In genomic region chr5:137146402-137146889, GRCh38 we compare ENCODE assay signal across 8 cellular contexts.
DNase-seq lines count a peak whose midpoint lies in the region; ATAC-seq and TF ChIP-seq lines count a peak whose summit lies in the region.

No MANE protein-coding gene starts in this region.

- peaks cover 7% of the 10 kb centered on the region for H3K27me3 Mint-ChIP-seq in glutamatergic neuron (ENCODE audit: unreplicated experiment)

- peak; percentile 70 for ATAC-seq in sciatic nerve
- no peak for ATAC-seq in GM21825 (IDR thresholded peaks at IDR 0.05; ENCODE audit: unreplicated experiment)
- no peak for ATAC-seq in GM21447 (IDR thresholded peaks at IDR 0.05; ENCODE audit: unreplicated experiment)

- no peak for TF ChIP-seq CTCF in glutamatergic neuron (IDR thresholded peaks at IDR 0.05; ENCODE audit: partially characterized antibody, unreplicated experiment)

- peak; percentile 91 for DNase-seq in HCEC 1CT
- DNase-seq in SK-MEL-5 (ENCODE audit: low read depth, low spot score) = peak; percentile 91
- DNase-seq in glutamatergic neuron = no peak
- DNase-seq in sciatic nerve (ENCODE audit: low spot score) = no peak
- DNase-seq in cerebellum (ENCODE audit: low spot score) = no peak
- DNase-seq in NCI-H2107 (lab: John Stamatoyannopoulos, UW) = no peak

- in situ Hi-C loops in SK-MEL-5 (cut with HindIII; ENCODE audit: low pct_unique_long_range_greater_than_20kb, low sequenced_read_pairs) = no loop called here

- H3K36me3 Mint-ChIP-seq in glutamatergic neuron (ENCODE audit: unreplicated experiment) = no peaks in the 10 kb centered on the region

- H3K4me3 Mint-ChIP-seq in glutamatergic neuron (ENCODE audit: unreplicated experiment) = peak overlapping the region; percentile 84

- peak overlapping the region; percentile 99 for H3K27ac Mint-ChIP-seq in glutamatergic neuron (ENCODE audit: unreplicated experiment)

- peaks cover 61% of the 10 kb centered on the region for H3K4me1 Mint-ChIP-seq in glutamatergic neuron (ENCODE audit: low read depth, unreplicated experiment)

- intact Hi-C loops in sciatic nerve (cut with DNase I) = no loop called here

- no peaks in the 10 kb centered on the region for H3K9me3 Mint-ChIP-seq in glutamatergic neuron (ENCODE audit: unreplicated experiment)

Comparison
In these comparisons a context has a peak if more than half of its experiments do, and no peak if none do; other contexts are left out.
1. DNase-seq: peak in HCEC 1CT (single experiment) and SK-MEL-5 (single experiment); none in glutamatergic neuron (single experiment), sciatic nerve (single experiment), cerebellum (single experiment) and NCI-H2107 (single experiment).